12 cellular contexts compared by ENCODE assay signal in the genomic region with DNA sequence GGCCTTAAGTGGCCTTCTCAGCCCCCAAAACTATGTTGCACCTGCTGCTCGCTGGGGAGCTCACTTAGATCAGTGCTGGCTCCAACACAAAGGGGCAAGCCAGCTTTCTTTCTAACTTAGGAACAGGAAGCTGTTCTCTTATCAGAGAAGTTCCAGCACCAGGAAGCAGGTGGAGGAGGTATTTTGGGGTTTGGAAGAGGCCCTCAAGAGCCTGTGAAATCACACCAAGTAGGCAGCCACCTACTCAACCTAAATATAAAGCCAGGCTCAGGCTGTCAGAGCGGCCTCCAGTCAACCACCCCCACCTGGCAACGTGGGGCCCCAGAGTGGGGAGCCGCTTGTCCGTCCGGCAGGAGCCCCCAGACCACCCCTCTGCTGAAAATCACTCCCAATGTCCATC.
"Had no signal": no experiment of that assay in that cellular context is flagged by ENCODE, and none has a peak within 500 bp of the region (broad histone marks: within the 10 kb centered on the region; RNA-seq: fewer than 3 reads in every experiment).

No MANE protein-coding gene starts in this region.

- H3K27ac ChIP-seq: ovary, skin epidermis had no signal

- ATAC-seq: activated CD4-positive, CD25-positive, alpha-beta regulatory T cell treated with anti-CD3 and anti-CD28 coated beads, Interleukin-2, amount 50 U/mL, for 24 hours; esophagus mucosa had no signal

- DNase-seq: activated CD4-positive, alpha-beta T cell treated with anti-CD3 and anti-CD28 coated beads, Interleukin-2, amount 50 U/mL, for 4 hours; activated effector memory CD4-positive, alpha-beta T cell treated with Interleukin-2 at 50 U/mL for 16 hours; activated T-cell treated with anti-CD3 and anti-CD28 coated beads, Interleukin-2, amount 50 U/mL, for 1 hour; cerebellar nuclear complex; mesendoderm; nephron progenitor cell; ovary; retina; trophoblast cell had no signal

- H3K36me3 ChIP-seq: ovary had no signal

- H3K4me3 ChIP-seq: ovary, skin epidermis had no signal

- H3K27me3 ChIP-seq: ovary had no signal

- H3K9me3 ChIP-seq: ovary had no signal
